Comparison of ENCODE assay signal across 20 cellular contexts in the genomic region with DNA sequence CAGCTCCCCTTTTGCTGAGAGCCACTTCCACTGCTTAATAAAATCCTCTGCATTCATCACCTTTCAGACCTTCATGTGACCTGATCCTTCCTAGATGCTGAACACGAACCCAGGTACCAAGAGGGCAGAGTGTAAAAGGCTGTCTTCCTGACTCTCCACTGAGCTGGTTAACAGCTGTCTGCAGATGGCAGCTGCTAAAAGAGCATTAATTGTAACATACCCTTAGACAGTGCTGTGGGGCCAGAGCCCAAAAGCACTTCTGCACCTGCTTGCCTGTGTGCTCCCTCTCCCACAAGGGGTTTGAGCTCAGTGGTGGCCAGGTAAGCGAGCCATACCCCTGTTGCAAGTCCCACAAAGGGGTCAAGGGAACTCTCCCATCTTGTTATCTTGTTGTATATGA.
"Had no signal": no experiment of that assay in that cellular context is flagged by ENCODE, and none has a peak within 500 bp of the region (broad histone marks: within the 10 kb centered on the region; RNA-seq: fewer than 3 reads in every experiment).

No MANE protein-coding gene starts in this region.

- H3K27ac ChIP-seq: colonic mucosa, dorsolateral prefrontal cortex, heart right ventricle, pancreas, psoas muscle, right atrium auricular region, upper lobe of left lung had no signal

- DNase-seq: activated CD4-positive, alpha-beta memory T cell treated with anti-CD3 and anti-CD28 coated beads, Interleukin-2, amount 10 ng/mL, durations not matched to agents 7 days and 5 days; activated CD4-positive, alpha-beta T cell treated with anti-CD3 and anti-CD28 coated beads for 48 hours; activated effector memory CD4-positive, alpha-beta T cell treated with Interleukin-2 at 50 U/mL for 16 hours; activated naive CD4-positive, alpha-beta T cell treated with anti-CD3 and anti-CD28 coated beads for 36 hours; activated naive CD8-positive, alpha-beta T cell treated with anti-CD3 and anti-CD28 coated beads, Interleukin-2, amount 10 ng/mL, durations not matched to agents 7 days and 5 days; activated T-cell treated with anti-CD3 and anti-CD28 coated beads, Interleukin-2, amount 50 U/mL, for 72 hours; amniotic stem cell; colonic mucosa; dorsolateral prefrontal cortex; heart right ventricle; islet precursor cell; left cardiac atrium; nephron progenitor cell; psoas muscle; stimulated activated CD4-positive, alpha-beta T cell treated with anti-CD3 and anti-CD28 coated beads, Interleukin-4, amount 100 ng/mL, for 4 hours; stimulated activated naive CD8-positive, alpha-beta T cell treated with anti-CD3 and anti-CD28 coated beads, Interleukin-15, Interleukin-2, amounts not matched to agents 100 U/mL and 50 U/mL, for 24 hours; T1000; upper lobe of left lung had no signal
